Comparison of ENCODE assay signal across 10 cellular contexts in genomic region chr4:169663894-169664293, GRCh38. TPM values are rescaled to one million over a fixed set of nuclear protein-coding genes. Genes with fewer than 3 reads are reported as not detected.
DNase-seq lines count a peak whose midpoint lies in the region; ATAC-seq and TF ChIP-seq lines count a peak whose summit lies in the region.
"Had no signal": no experiment of that assay in that cellular context is flagged by ENCODE, and none has a peak within 500 bp of the region (broad histone marks: within the 10 kb centered on the region; RNA-seq: fewer than 3 reads in every experiment).

No MANE protein-coding gene starts in this region.

- intact Hi-C loops in natural killer cell (cut with micrococcal nuclease): no loop called here

- no peaks in the 10 kb centered on the region for H3K27me3 Mint-ChIP-seq in natural killer cell (ENCODE audit: low read depth in 2 of 2)

- H3K4me3 ChIP-seq in SK-N-SH (ENCODE audit: low read depth in 2 of 2, low read length in 1 of 2) (0 out of 4 replicates have a peak overlapping the region, but pooled peaks of 1 of the 2 experiments have one; percentile 21), fibroblast of mammary gland (ENCODE audit: control insufficient read depth, low read depth, low read length) (no peak overlapping the region)
- H3K4me3 ChIP-seq: MG63 had no signal

- no peaks in the 10 kb centered on the region; the same call in 1 of the 2 replicates for H4K20me1 ChIP-seq in SK-N-SH (ENCODE audit: insufficient read depth)

- no peak for TF ChIP-seq RAD21 in SK-N-SH (IDR thresholded peaks at IDR 0.05; ENCODE audit: low read length)

- WGBS in SK-N-SH (ENCODE audit: low lambda C conversion rate): 40% methylated on average over 3 of the region's 3 CpGs

- peak overlapping the region; percentile 48; the same call in 1 of the 2 replicates for H3K9ac ChIP-seq in SK-N-SH

- H3K9me2 ChIP-seq in SK-N-SH: no peaks in the 10 kb centered on the region

- peak overlapping the region; percentile 64; the same call in 1 of the 2 replicates for H3K4me2 ChIP-seq in SK-N-SH

- TF ChIP-seq CTCF in SK-N-SH (IDR thresholded peaks at IDR 0.05) (no peak), fibroblast of mammary gland (conservative IDR thresholded peaks at IDR 0.05; ENCODE audit: control insufficient read depth, insufficient read depth, low read depth, low read length) (no peak), natural killer cell (IDR thresholded peaks at IDR 0.05) (no peak)

- H3K4me1 Mint-ChIP-seq in natural killer cell: peaks cover 26 to 33% of the 10 kb centered on the region in 2 donors

- DNase-seq in HuH-7 (ENCODE audit: low spot score) (peak; percentile 59), SK-N-SH (no peak), fibroblast of mammary gland (ENCODE audit: low read depth) (peak; percentile 20), pulmonary artery endothelial cell (ENCODE audit: low read depth, low spot score) (peak; percentile 66), natural killer cell (no peak), hypothalamus (lab: John Stamatoyannopoulos, UW) (no peak)
- DNase-seq: activated CD4-positive, alpha-beta T cell treated with anti-CD3 and anti-CD28 coated beads, Interleukin-2, amount 50 U/mL, for 4 hours; effector CD8-positive, alpha-beta T cell; MG63 had no signal

- H2AFZ ChIP-seq in SK-N-SH (ENCODE audit: low read depth): no peak overlapping the region

- POLR2A ChIA-PET in SK-N-SH (lab: Yijun Ruan, JAX): no interaction called here

- no peaks in the 10 kb centered on the region for H3K27me3 ChIP-seq in SK-N-SH (ENCODE audit: insufficient read depth)
- H3K27me3 ChIP-seq: MG63 had no signal

- ATAC-seq in natural killer cell (no peak), HG03342 (IDR thresholded peaks at IDR 0.05; ENCODE audit: unreplicated experiment) (no peak)

- H3K36me3 ChIP-seq in SK-N-SH (replicated peaks in 1 of 2; ENCODE audit: control insufficient read depth in 1 of 2, insufficient read depth in 2 of 2, low read length in 1 of 2): peaks cover 0 to 11% of the 10 kb centered on the region in 2 experiments
- H3K36me3 ChIP-seq: MG63 had no signal

- H3K27ac ChIP-seq in SK-N-SH (ENCODE audit: low read depth in 2 of 2, low read length in 1 of 2): peak overlapping the region; percentile 77 to 89

- no peaks in the 10 kb centered on the region for H3K9me3 Mint-ChIP-seq in natural killer cell

- H3K79me2 ChIP-seq in SK-N-SH (ENCODE audit: insufficient read depth): peaks cover 67% of the 10 kb centered on the region

- peak in 1 of 2 experiments; percentile 33; a peak in 1 of 4 replicates for TF ChIP-seq EP300 in SK-N-SH (IDR thresholded peaks at IDR 0.05; ENCODE audit: borderline replicate concordance in 1 of 2, low read depth in 1 of 2, low read length in 1 of 2)

- H3K36me3 Mint-ChIP-seq in natural killer cell: no peaks in the 10 kb centered on the region

- H3K4me3 Mint-ChIP-seq in natural killer cell: no peak overlapping the region

- CTCF ChIA-PET in SK-N-SH (lab: Yijun Ruan, JAX): interaction anchor here (0.8 to 5.1 kb wide), 3 partner anchors 45 to 384 kb away, joined by 3 to 19 read pairs (median 3); partner anchors contain the start of gene NEK1

- peaks cover 47% of the 10 kb centered on the region for H3F3A ChIP-seq in SK-N-SH (replicated peaks; ENCODE audit: insufficient read depth)

- peaks cover 32 to 33% of the 10 kb centered on the region in 2 experiments; a peak in 3 of 4 replicates for H3K4me1 ChIP-seq in SK-N-SH (ENCODE audit: control insufficient read depth in 1 of 2, insufficient read depth in 2 of 2, low read depth in 1 of 2, low read length in 1 of 2)

- no peak overlapping the region for H3K27ac Mint-ChIP-seq in natural killer cell

- no peaks in the 10 kb centered on the region; the same call in 1 of the 2 replicates for H3K9me3 ChIP-seq in SK-N-SH
- H3K9me3 ChIP-seq: MG63 had no signal

TF ChIP-seq in SK-N-SH, 30 proteins besides CTCF, POLR2A, EP300 and RAD21:
- TF ChIP-seq TEAD4 (IDR thresholded peaks at IDR 0.05; ENCODE audit: borderline replicate concordance, insufficient read depth) (no peak), FOXJ3 (CRISPR knock-in tag; IDR thresholded peaks at IDR 0.05) (no peak), NFIC (IDR thresholded peaks at IDR 0.05; ENCODE audit: borderline replicate concordance) (peak; percentile 39; the same call in 1 of the 2 replicates), PBX3 (IDR thresholded peaks at IDR 0.05) (peak; percentile 51; the same call in 1 of the 2 replicates), RCOR1 (IDR thresholded peaks at IDR 0.05; ENCODE audit: low read length) (peak; percentile 42; the same call in 1 of the 2 replicates), TCF12 (IDR thresholded peaks at IDR 0.05) (peak; percentile 42; the same call in 1 of the 2 replicates)
- TF ChIP-seq, protein P1, sequence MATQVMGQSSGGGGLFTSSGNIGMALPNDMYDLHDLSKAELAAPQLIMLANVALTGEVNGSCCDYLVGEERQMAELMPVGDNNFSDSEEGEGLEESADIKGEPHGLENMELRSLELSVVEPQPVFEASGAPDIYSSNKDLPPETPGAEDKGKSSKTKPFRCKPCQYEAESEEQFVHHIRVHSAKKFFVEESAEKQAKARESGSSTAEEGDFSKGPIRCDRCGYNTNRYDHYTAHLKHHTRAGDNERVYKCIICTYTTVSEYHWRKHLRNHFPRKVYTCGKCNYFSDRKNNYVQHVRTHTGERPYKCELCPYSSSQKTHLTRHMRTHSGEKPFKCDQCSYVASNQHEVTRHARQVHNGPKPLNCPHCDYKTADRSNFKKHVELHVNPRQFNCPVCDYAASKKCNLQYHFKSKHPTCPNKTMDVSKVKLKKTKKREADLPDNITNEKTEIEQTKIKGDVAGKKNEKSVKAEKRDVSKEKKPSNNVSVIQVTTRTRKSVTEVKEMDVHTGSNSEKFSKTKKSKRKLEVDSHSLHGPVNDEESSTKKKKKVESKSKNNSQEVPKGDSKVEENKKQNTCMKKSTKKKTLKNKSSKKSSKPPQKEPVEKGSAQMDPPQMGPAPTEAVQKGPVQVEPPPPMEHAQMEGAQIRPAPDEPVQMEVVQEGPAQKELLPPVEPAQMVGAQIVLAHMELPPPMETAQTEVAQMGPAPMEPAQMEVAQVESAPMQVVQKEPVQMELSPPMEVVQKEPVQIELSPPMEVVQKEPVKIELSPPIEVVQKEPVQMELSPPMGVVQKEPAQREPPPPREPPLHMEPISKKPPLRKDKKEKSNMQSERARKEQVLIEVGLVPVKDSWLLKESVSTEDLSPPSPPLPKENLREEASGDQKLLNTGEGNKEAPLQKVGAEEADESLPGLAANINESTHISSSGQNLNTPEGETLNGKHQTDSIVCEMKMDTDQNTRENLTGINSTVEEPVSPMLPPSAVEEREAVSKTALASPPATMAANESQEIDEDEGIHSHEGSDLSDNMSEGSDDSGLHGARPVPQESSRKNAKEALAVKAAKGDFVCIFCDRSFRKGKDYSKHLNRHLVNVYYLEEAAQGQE (IDR thresholded peaks at IDR 0.05; ENCODE audit: low read depth, low read length): no peak

RNA-seq across cellular contexts. Expression of gene CLCN3, which starts 43.5 kb away (rescaled TPM):
- polyA plus RNA-seq in SK-N-SH (2012; rRNA removed): 11.8 and 17.9 TPM in 2 replicates
- polyA plus RNA-seq in SK-N-SH (2012; cell fraction: cytosol; rRNA removed): 21.8 and 22.7 TPM in 2 replicates
- polyA plus RNA-seq in SK-N-SH (2012; cell fraction: nucleus; rRNA removed): 4.3 and 11.1 TPM in 2 replicates
- 43.5 and 53.0 TPM in 2 replicates for total RNA-seq in pulmonary artery endothelial cell
- total RNA-seq in natural killer cell: 10 to 100 TPM; 20.7 to 26.0 (median 21.0) TPM

RNA-seq across cellular contexts. Expression of gene NEK1, which starts 51.5 kb away (rescaled TPM):
- polyA plus RNA-seq in SK-N-SH (2012; rRNA removed): 2.0 and 2.7 TPM in 2 replicates
- 3.4 and 4.3 TPM in 2 replicates for polyA plus RNA-seq in SK-N-SH (2012; cell fraction: cytosol; rRNA removed)
- polyA plus RNA-seq in SK-N-SH (2012; cell fraction: nucleus; rRNA removed): 2.6 and 3.7 TPM in 2 replicates
- 5.2 and 6.8 TPM in 2 replicates for total RNA-seq in pulmonary artery endothelial cell
- total RNA-seq in natural killer cell: 10 to 100 TPM; 16.4 to 24.9 (median 19.0) TPM

Comparison
In these comparisons a context has a peak if more than half of its experiments do, and no peak if none do; other contexts are left out.
1. DNase-seq: peak in HuH-7 (single experiment), fibroblast of mammary gland (single experiment) and pulmonary artery endothelial cell (single experiment); none in SK-N-SH (single experiment), natural killer cell (single experiment) and hypothalamus (0 of 51).